9 cellular contexts compared by ENCODE assay signal in genomic region chr12:14396071-14396470, GRCh38. TPM values are rescaled to one million over a fixed set of nuclear protein-coding genes. Genes with fewer than 3 reads are reported as not detected.
DNase-seq lines count a peak whose midpoint lies in the region; ATAC-seq and TF ChIP-seq lines count a peak whose summit lies in the region.
"Had no signal": no experiment of that assay in that cellular context is flagged by ENCODE, and none has a peak within 500 bp of the region (broad histone marks: within the 10 kb centered on the region; RNA-seq: fewer than 3 reads in every experiment).

No MANE protein-coding gene starts in this region.

- peak; percentile 45 for ATAC-seq in HG03108 (IDR thresholded peaks at IDR 0.05; ENCODE audit: unreplicated experiment)

- peak overlapping the region; percentile 69 for H3K4me3 Mint-ChIP-seq in activated naive CD4-positive, alpha-beta T cell treated with anti-CD3 and anti-CD28 coated beads, Interleukin-2, amount 50 U/mL, for 24 hours
- no peak overlapping the region for H3K4me3 Mint-ChIP-seq in CD14-positive monocyte

- peak overlapping the region in 3 of 4 donors; percentile 34 to 76 (median 51) for H3K27ac ChIP-seq in tibial nerve

- TF ChIP-seq CTCF in tibial nerve (IDR thresholded peaks at IDR 0.05): no peak
- TF ChIP-seq CTCF in CD14-positive monocyte (IDR thresholded peaks at IDR 0.05): no peak

- H3K36me3 ChIP-seq in tibial nerve (peaks cover 0 to 12% (median 0%) of the 10 kb centered on the region in 3 donors), H7 (replicated peaks; ENCODE audit: control insufficient read depth, insufficient read depth, low read length) (no peaks in the 10 kb centered on the region; the same call in 1 of the 2 replicates)

- DNase-seq in activated naive CD4-positive, alpha-beta T cell treated with anti-CD3 and anti-CD28 coated beads, Interleukin-2, amount 50 U/mL, for 16 hours: no peak
- DNase-seq in central memory CD4-positive, alpha-beta T cell: peak; percentile 63
- no peak for DNase-seq in tibial nerve (ENCODE audit: low spot score in 2 of 2)
- no peak for DNase-seq in H7
- DNase-seq in CD14-positive monocyte (ENCODE audit: low spot score): no peak
- DNase-seq in GF-D8 (lab: John Stamatoyannopoulos, UW): no peak
- DNase-seq: DND-41 had no signal

- WGBS in tibial nerve, 2 donors: 60 to 63% methylated on average over 1 of the region's 1 CpG

- H3K4me1 Mint-ChIP-seq in activated naive CD4-positive, alpha-beta T cell treated with anti-CD3 and anti-CD28 coated beads, Interleukin-2, amount 50 U/mL, for 24 hours: peaks cover 97% of the 10 kb centered on the region
- peaks cover 30% of the 10 kb centered on the region for H3K4me1 Mint-ChIP-seq in CD14-positive monocyte

- H3K9me3 Mint-ChIP-seq in activated naive CD4-positive, alpha-beta T cell treated with anti-CD3 and anti-CD28 coated beads, Interleukin-2, amount 50 U/mL, for 24 hours: peaks cover 5% of the 10 kb centered on the region
- H3K9me3 Mint-ChIP-seq in CD14-positive monocyte: peaks cover 0 to 6% (median 0%) of the 10 kb centered on the region in 7 donors

- H3K4me1 ChIP-seq in tibial nerve: peaks cover 0 to 40% (median 10%) of the 10 kb centered on the region in 4 donors

- TF ChIP-seq POLR2A in tibial nerve (IDR thresholded peaks at IDR 0.05): no peak

- intact Hi-C loops in CD14-positive monocyte (cut with micrococcal nuclease): no loop called here

- peaks cover 8% of the 10 kb centered on the region for H3K36me3 Mint-ChIP-seq in activated naive CD4-positive, alpha-beta T cell treated with anti-CD3 and anti-CD28 coated beads, Interleukin-2, amount 50 U/mL, for 24 hours
- peaks cover 9 to 21% of the 10 kb centered on the region in 2 donors for H3K36me3 Mint-ChIP-seq in CD14-positive monocyte

- no peaks in the 10 kb centered on the region for H3K27me3 Mint-ChIP-seq in activated naive CD4-positive, alpha-beta T cell treated with anti-CD3 and anti-CD28 coated beads, Interleukin-2, amount 50 U/mL, for 24 hours
- peaks cover 0 to 2% (median 1%) of the 10 kb centered on the region in 3 donors for H3K27me3 Mint-ChIP-seq in CD14-positive monocyte (ENCODE audit: low read depth in 3 of 3)

- H3K27me3 ChIP-seq in tibial nerve (no peaks in the 10 kb centered on the region), H7 (ENCODE audit: control insufficient read depth, insufficient read depth, low read length) (no peaks in the 10 kb centered on the region)

- H3K4me3 ChIP-seq in tibial nerve (no peak overlapping the region), H7 (ENCODE audit: insufficient read depth, low read depth, low read length) (no peak overlapping the region)

- peaks cover 0 to 29% (median 8%) of the 10 kb centered on the region in 4 donors for H3K9me3 ChIP-seq in tibial nerve

- peak overlapping the region; percentile 89 for H3K27ac Mint-ChIP-seq in activated naive CD4-positive, alpha-beta T cell treated with anti-CD3 and anti-CD28 coated beads, Interleukin-2, amount 50 U/mL, for 24 hours
- peak overlapping the region in 1 of 7 donors; percentile 77 for H3K27ac Mint-ChIP-seq in CD14-positive monocyte

- TF ChIP-seq EP300 in tibial nerve (IDR thresholded peaks at IDR 0.05): no peak

RNA-seq across cellular contexts. Expression of gene ATF7IP, which starts 30.6 kb away (rescaled TPM):
- total RNA-seq in tibial nerve: 10 to 100 TPM; 35.5 to 63.4 (median 48.2) TPM
- 19.5 and 26.2 TPM in 2 replicates for total RNA-seq in H7 (2014; rRNA removed; shearing (Covaris generic))
- 10 to 100 TPM; 19.2 to 51.7 TPM for polyA plus RNA-seq in CD14-positive monocyte
